ENCODE assay signal across 13 cellular contexts in the genomic region with DNA sequence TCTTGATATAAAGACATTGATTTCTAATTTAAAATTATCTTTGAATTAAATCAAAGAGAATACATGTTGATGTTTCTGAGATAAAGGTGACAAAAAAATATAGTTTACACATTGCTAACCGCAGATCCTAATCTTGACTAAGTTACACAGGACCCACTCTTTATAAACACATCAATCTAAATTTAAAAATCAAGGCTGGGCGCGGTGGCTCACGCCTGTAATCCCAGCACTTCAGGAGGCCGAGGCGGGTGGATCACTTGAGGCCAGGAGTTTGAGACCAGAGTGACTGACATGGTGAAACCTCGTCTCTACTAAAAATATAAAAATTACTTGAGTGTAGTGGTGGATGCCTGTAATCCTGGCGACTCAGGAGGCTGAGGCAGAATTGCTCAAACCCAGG. TPM values are rescaled to one million over a fixed set of nuclear protein-coding genes. Genes with fewer than 3 reads are reported as not detected.
DNase-seq lines count a peak whose midpoint lies in the region; ATAC-seq, FAIRE-seq and TF ChIP-seq lines count a peak whose summit lies in the region.
"Had no signal": no experiment of that assay in that cellular context is flagged by ENCODE, and none has a peak within 500 bp of the region (broad histone marks: within the 10 kb centered on the region; RNA-seq: fewer than 3 reads in every experiment).

No MANE protein-coding gene starts in this region.

- H3F3A ChIP-seq in PC-9 (ENCODE audit: insufficient read depth, low read depth) = peaks cover 25% of the 10 kb centered on the region; the same call in 1 of the 2 replicates

- no peaks in the 10 kb centered on the region for H3K9me3 ChIP-seq in CD8-positive, alpha-beta T cell (ENCODE audit: low read length)
- H3K9me3 ChIP-seq in PC-9 (ENCODE audit: insufficient read depth, low read depth) = no peaks in the 10 kb centered on the region
- no peaks in the 10 kb centered on the region for H3K9me3 ChIP-seq in endodermal cell (ENCODE audit: control insufficient read depth, low read length)
- no peaks in the 10 kb centered on the region for H3K9me3 ChIP-seq in pancreas

- peaks cover 24% of the 10 kb centered on the region for H3K4me1 ChIP-seq in CD8-positive, alpha-beta T cell (ENCODE audit: insufficient read depth, low read length)
- H3K4me1 ChIP-seq in PC-9 (replicated peaks; ENCODE audit: insufficient read depth) = peaks cover 17% of the 10 kb centered on the region
- H3K4me1 ChIP-seq in endodermal cell (ENCODE audit: control insufficient read depth, insufficient read depth, low read length) = no peaks in the 10 kb centered on the region
- H3K4me1 ChIP-seq in pancreas = peaks cover 0 to 25% (median 13%) of the 10 kb centered on the region in 3 donors

- no peak overlapping the region for H3K27ac ChIP-seq in CD8-positive, alpha-beta T cell (ENCODE audit: low read depth, low read length)
- no peak overlapping the region for H3K27ac ChIP-seq in PC-9
- H3K27ac ChIP-seq in endodermal cell (ENCODE audit: low read depth, low read length) = no peak overlapping the region
- H3K27ac ChIP-seq in pancreas = peak overlapping the region in 3 of 4 donors; percentile 97 to 99 (median 98)

- H3K4me3 Mint-ChIP-seq in CD8-positive, alpha-beta T cell = peak overlapping the region; percentile 53
- peak overlapping the region; percentile 79 for H3K4me3 Mint-ChIP-seq in endodermal cell

- POLR2A ChIA-PET in CD8-positive, alpha-beta T cell (lab: Charles Lee) = no interaction called here
- POLR2A ChIA-PET in PC-9 (lab: Charles Lee; ENCODE audit: unreplicated experiment) = no interaction called here

- no peaks in the 10 kb centered on the region for H3K36me3 Mint-ChIP-seq in CD8-positive, alpha-beta T cell
- H3K36me3 Mint-ChIP-seq in endodermal cell (ENCODE audit: low read depth) = no peaks in the 10 kb centered on the region

- H3K9me3 Mint-ChIP-seq in CD8-positive, alpha-beta T cell = no peaks in the 10 kb centered on the region
- H3K9me3 Mint-ChIP-seq in endodermal cell = peaks cover 2% of the 10 kb centered on the region

- H3K4me1 Mint-ChIP-seq in CD8-positive, alpha-beta T cell (ENCODE audit: low read depth) = peaks cover 19% of the 10 kb centered on the region
- peaks cover 3% of the 10 kb centered on the region for H3K4me1 Mint-ChIP-seq in endodermal cell

- CTCF ChIA-PET in CD8-positive, alpha-beta T cell (lab: Charles Lee) = interaction anchor here (1.7 kb wide), 1 partner anchor 10 kb away, joined by 4 read pairs; no protein-coding TSS in a partner anchor
- CTCF ChIA-PET in PC-9 (lab: Charles Lee) = interaction anchor here (2.0 kb wide), 1 partner anchor 13 kb away, joined by 15 read pairs; no protein-coding TSS in a partner anchor

- H3K4me2 ChIP-seq in PC-9 = peak overlapping the region; percentile 96

- no peak overlapping the region for H3K27ac Mint-ChIP-seq in CD8-positive, alpha-beta T cell
- H3K27ac Mint-ChIP-seq in endodermal cell = no peak overlapping the region

- no peaks in the 10 kb centered on the region for H3K27me3 Mint-ChIP-seq in CD8-positive, alpha-beta T cell (ENCODE audit: low read depth)
- H3K27me3 Mint-ChIP-seq in endodermal cell (ENCODE audit: insufficient read depth) = peaks cover 14% of the 10 kb centered on the region

- no peaks in the 10 kb centered on the region for H3K9me2 ChIP-seq in PC-9 (ENCODE audit: insufficient read depth)

- no peak overlapping the region for H3K4me3 ChIP-seq in CD8-positive, alpha-beta T cell (ENCODE audit: low read depth, low read length)
- H3K4me3 ChIP-seq in PC-9 = no peak overlapping the region; the same call in 1 of the 2 replicates
- no peak overlapping the region for H3K4me3 ChIP-seq in endodermal cell (ENCODE audit: low read length)
- H3K4me3 ChIP-seq in pancreas = peak overlapping the region in 3 of 4 donors; percentile 88 to 94 (median 91)

- ATAC-seq in CD8-positive, alpha-beta T cell = no peak
- no peak for ATAC-seq in pancreas
- no peak for ATAC-seq in HG03354 (IDR thresholded peaks at IDR 0.05; ENCODE audit: poor library complexity, severe bottlenecking, unreplicated experiment)
- ATAC-seq: esophagus mucosa, left colon had no signal

- peaks cover 60% of the 10 kb centered on the region for H3K79me2 ChIP-seq in PC-9 (ENCODE audit: low read depth)

- H2AFZ ChIP-seq in PC-9 = no peak overlapping the region

- no peaks in the 10 kb centered on the region for H3K27me3 ChIP-seq in CD8-positive, alpha-beta T cell (ENCODE audit: insufficient read depth, low read length)
- H3K27me3 ChIP-seq in PC-9 (ENCODE audit: insufficient read depth, low read depth) = no peaks in the 10 kb centered on the region
- H3K27me3 ChIP-seq in endodermal cell (ENCODE audit: control insufficient read depth, insufficient read depth, low read length, poor library complexity, severe bottlenecking) = no peaks in the 10 kb centered on the region
- H3K27me3 ChIP-seq in pancreas = no peaks in the 10 kb centered on the region

- 93 to 96% methylated on average over 7 of the region's 8 CpGs for WGBS in endodermal cell (ENCODE audit: insufficient coverage in 1 of 2, insufficient read length in 1 of 2), 2 experiments
- 7 to 8% methylated on average over 8 of the region's 8 CpGs for WGBS in pancreas, 2 donors

- H4K20me1 ChIP-seq in PC-9 (ENCODE audit: insufficient read depth) = peaks cover 15% of the 10 kb centered on the region; the same call in 1 of the 2 replicates

- no peak overlapping the region for H3K9ac ChIP-seq in endodermal cell (ENCODE audit: extremely low read depth, low read length, poor library complexity, severe bottlenecking)

- no peak for DNase-seq in CD8-positive, alpha-beta T cell
- DNase-seq in PC-9 (no peak), endodermal cell (no peak), pancreas (peak in 2 of 6 donors; percentile 8 to 37), NCI-H1105 (lab: John Stamatoyannopoulos, UW) (no peak), NCI-H1092 treated with DMSO at 0.1 percent for 48 hours (lab: John Stamatoyannopoulos, UW) (no peak), NCI-H748 treated with DMSO at 0.1 percent for 48 hours (lab: John Stamatoyannopoulos, UW) (no peak)
- DNase-seq: activated naive CD4-positive, alpha-beta T cell treated with Interleukin-2 at 50 U/mL for 16 hours; GDM1; left colon; stimulated activated naive CD4-positive, alpha-beta T cell had no signal

- no peak for TF ChIP-seq CTCF in CD8-positive, alpha-beta T cell (IDR thresholded peaks at IDR 0.05)
- TF ChIP-seq CTCF in PC-9 (conservative IDR thresholded peaks at IDR 0.05) (no peak), endodermal cell (conservative IDR thresholded peaks at IDR 0.05) (no peak), pancreas (IDR thresholded peaks at IDR 0.05) (no peak)

- no TSS peak for BruUV-seq in PC-9 (replicated peaks; lab: Mats Ljungman, UMichigan)

- FAIRE-seq in pancreas (lab: Jason Lieb, UNC) = no peak

- intact Hi-C loops in CD8-positive, alpha-beta T cell (cut with DNase I, micrococcal nuclease) = loop anchor here in 1 of 2 experiments (10.0 kb wide), 1 partner anchor 210 kb away; a partner anchor contains a TSS
- intact Hi-C loops in PC-9 (cut with micrococcal nuclease; ENCODE audit: unreplicated experiment) (no loop called here), pancreas (cut with DNase I) (no loop called here)

- H3K36me3 ChIP-seq in CD8-positive, alpha-beta T cell (ENCODE audit: insufficient read depth, low read length) = no peaks in the 10 kb centered on the region
- no peaks in the 10 kb centered on the region for H3K36me3 ChIP-seq in PC-9 (ENCODE audit: low read depth)
- no peaks in the 10 kb centered on the region for H3K36me3 ChIP-seq in endodermal cell (ENCODE audit: control insufficient read depth, insufficient read depth, low read length)
- no peaks in the 10 kb centered on the region for H3K36me3 ChIP-seq in pancreas

RNA-seq across cellular contexts. Expression of a gene that starts 1.9 kb away (rescaled TPM):
- total RNA-seq in CD8-positive, alpha-beta T cell = 10 to 100 TPM; 25.4 TPM
- total RNA-seq in PC-9 (2021) (26.5 and 29.1 TPM in 2 replicates), endodermal cell (10 to 100 TPM; 20.5 to 36.9 TPM), pancreas (10 to 100 TPM; 54.8 to 75.3 (median 62.1) TPM)
- 30.6 TPM for polyA plus RNA-seq in endodermal cell (2013, experiment 1 of 2)
- polyA plus RNA-seq in endodermal cell (2013, experiment 2 of 2) = 32.2 TPM
- polyA plus RNA-seq in pancreas = 10 to 100 TPM; 39.1 to 45.4 TPM

Comparison
In these comparisons a context has a peak if more than half of its experiments do, and no peak if none do; other contexts are left out.
1. H3K27ac ChIP-seq: peak in pancreas (3 of 4); none in CD8-positive, alpha-beta T cell (single experiment), PC-9 (single experiment) and endodermal cell (single experiment).
2. H3K4me3 ChIP-seq: peak in pancreas (3 of 4); none in CD8-positive, alpha-beta T cell (single experiment), PC-9 (single experiment) and endodermal cell (single experiment).